ENCODE assay signal across 16 cellular contexts in genomic region chr7:32513205-32513604, GRCh38.
"Had no signal": no experiment of that assay in that cellular context is flagged by ENCODE, and none has a peak within 500 bp of the region (broad histone marks: within the 10 kb centered on the region; RNA-seq: fewer than 3 reads in every experiment).

No MANE protein-coding gene starts in this region.

- H3K4me3 Mint-ChIP-seq: activated CD8-positive, alpha-beta memory T cell treated with anti-CD3 and anti-CD28 coated beads, Interleukin-2, amount 10 ng/mL, durations not matched to agents 7 days and 5 days; activated naive CD8-positive, alpha-beta T cell treated with anti-CD3 and anti-CD28 coated beads, Interleukin-2, amount 10 ng/mL, durations not matched to agents 7 days and 5 days; type B pancreatic cell had no signal

- H3K9ac ChIP-seq: parathyroid adenoma had no signal

- H3K27ac Mint-ChIP-seq: activated CD8-positive, alpha-beta memory T cell treated with anti-CD3 and anti-CD28 coated beads, Interleukin-2, amount 10 ng/mL, durations not matched to agents 7 days and 5 days; activated naive CD8-positive, alpha-beta T cell treated with anti-CD3 and anti-CD28 coated beads, Interleukin-2, amount 10 ng/mL, durations not matched to agents 7 days and 5 days; type B pancreatic cell had no signal

- H3K4me1 ChIP-seq: foreskin keratinocyte, parathyroid adenoma had no signal

- ATAC-seq: activated CD8-positive, alpha-beta memory T cell treated with anti-CD3 and anti-CD28 coated beads, Interleukin-2, amount 10 ng/mL, durations not matched to agents 7 days and 5 days; foreskin keratinocyte had no signal

- DNase-seq: activated CD4-positive, alpha-beta T cell treated with anti-CD3 and anti-CD28 coated beads for 1 hour; activated CD4-positive, alpha-beta T cell treated with anti-CD3 and anti-CD28 coated beads, Interleukin-2, amount 50 U/mL, for 4 hours; activated CD8-positive, alpha-beta memory T cell treated with anti-CD3 and anti-CD28 coated beads, Interleukin-2, amount 10 ng/mL, durations not matched to agents 7 days and 5 days; activated effector memory CD4-positive, alpha-beta T cell treated with anti-CD3 and anti-CD28 coated beads, Interleukin-2, amount 50 U/mL, for 16 hours; activated naive CD8-positive, alpha-beta T cell treated with anti-CD3 and anti-CD28 coated beads, Interleukin-2, amount 10 ng/mL, durations not matched to agents 7 days and 5 days; activated T-cell treated with anti-CD3 and anti-CD28 coated beads, Interleukin-2, amount 50 U/mL, for 1 hour; aorta; cortex of kidney; effector CD8-positive, alpha-beta T cell; foreskin keratinocyte; glutamatergic neuron; retina; stimulated activated CD4-positive, alpha-beta T cell treated with anti-CD3 and anti-CD28 coated beads, Interleukin-2, amount 100 ng/mL, for 48 hours; stimulated activated naive CD4-positive, alpha-beta T cell had no signal

- H3K27me3 ChIP-seq: foreskin keratinocyte had no signal

- H3K27ac ChIP-seq: foreskin keratinocyte, parathyroid adenoma had no signal

- H3K27me3 Mint-ChIP-seq: activated CD8-positive, alpha-beta memory T cell treated with anti-CD3 and anti-CD28 coated beads, Interleukin-2, amount 10 ng/mL, durations not matched to agents 7 days and 5 days; activated naive CD8-positive, alpha-beta T cell treated with anti-CD3 and anti-CD28 coated beads, Interleukin-2, amount 10 ng/mL, durations not matched to agents 7 days and 5 days; type B pancreatic cell had no signal
